ENCODE assay signal across 1 cellular context in genomic region chr22:19970479-19971275, GRCh38.
A peak's percentile ranks its signal among the peaks of the same experiment; 100 is the strongest.
TF ChIP-seq lines count a peak whose summit lies in the region.

No MANE protein-coding gene starts in this region.

TF ChIP-seq in K562, 482 proteins besides CTCF, POLR2A, EP300 and RAD21 (continued from another document and continues in another):
- TF ChIP-seq ETS1 (conservative IDR thresholded peaks at IDR 0.05; ENCODE audit: control insufficient read depth, low read depth, low read length) = no peak
- peak; percentile 36; the same call in 1 of the 2 replicates for TF ChIP-seq JUNB (CRISPR knock-in tag; conservative IDR thresholded peaks at IDR 0.05)
- no peak for TF ChIP-seq NFE2L1 (tag; IDR thresholded peaks at IDR 0.05; ENCODE audit: borderline replicate concordance, low read depth)
- no peak for TF ChIP-seq MECOM (CRISPR knock-in tag; IDR thresholded peaks at IDR 0.05)
- no peak for TF ChIP-seq NCOR1 (IDR thresholded peaks at IDR 0.05)
- no peak for TF ChIP-seq MED1 (CRISPR knock-in tag; IDR thresholded peaks at IDR 0.05; ENCODE audit: borderline replicate concordance)
- no peak for TF ChIP-seq TFAM (CRISPR knock-in tag; conservative IDR thresholded peaks at IDR 0.05)
- no peak; the same call in 1 of the 2 replicates for TF ChIP-seq NR2F6 (CRISPR knock-in tag; IDR thresholded peaks at IDR 0.05)
- TF ChIP-seq, protein P1, sequence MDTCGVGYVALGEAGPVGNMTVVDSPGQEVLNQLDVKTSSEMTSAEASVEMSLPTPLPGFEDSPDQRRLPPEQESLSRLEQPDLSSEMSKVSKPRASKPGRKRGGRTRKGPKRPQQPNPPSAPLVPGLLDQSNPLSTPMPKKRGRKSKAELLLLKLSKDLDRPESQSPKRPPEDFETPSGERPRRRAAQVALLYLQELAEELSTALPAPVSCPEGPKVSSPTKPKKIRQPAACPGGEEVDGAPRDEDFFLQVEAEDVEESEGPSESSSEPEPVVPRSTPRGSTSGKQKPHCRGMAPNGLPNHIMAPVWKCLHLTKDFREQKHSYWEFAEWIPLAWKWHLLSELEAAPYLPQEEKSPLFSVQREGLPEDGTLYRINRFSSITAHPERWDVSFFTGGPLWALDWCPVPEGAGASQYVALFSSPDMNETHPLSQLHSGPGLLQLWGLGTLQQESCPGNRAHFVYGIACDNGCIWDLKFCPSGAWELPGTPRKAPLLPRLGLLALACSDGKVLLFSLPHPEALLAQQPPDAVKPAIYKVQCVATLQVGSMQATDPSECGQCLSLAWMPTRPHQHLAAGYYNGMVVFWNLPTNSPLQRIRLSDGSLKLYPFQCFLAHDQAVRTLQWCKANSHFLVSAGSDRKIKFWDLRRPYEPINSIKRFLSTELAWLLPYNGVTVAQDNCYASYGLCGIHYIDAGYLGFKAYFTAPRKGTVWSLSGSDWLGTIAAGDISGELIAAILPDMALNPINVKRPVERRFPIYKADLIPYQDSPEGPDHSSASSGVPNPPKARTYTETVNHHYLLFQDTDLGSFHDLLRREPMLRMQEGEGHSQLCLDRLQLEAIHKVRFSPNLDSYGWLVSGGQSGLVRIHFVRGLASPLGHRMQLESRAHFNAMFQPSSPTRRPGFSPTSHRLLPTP (IDR thresholded peaks at IDR 0.05; ENCODE audit: borderline replicate concordance, extremely low read depth, insufficient read length) = no peak
- TF ChIP-seq SIN3B (IDR thresholded peaks at IDR 0.05; ENCODE audit: low read depth) = no peak
- TF ChIP-seq ZC3H8 (IDR thresholded peaks at IDR 0.05) = peak; percentile 87; the same call in 1 of the 2 replicates
- TF ChIP-seq EHMT2 (IDR thresholded peaks at IDR 0.05) = 0 out of 2 replicates have a peak, but pooled peaks have one; percentile 35
- no peak for TF ChIP-seq PATZ1 (CRISPR knock-in tag; IDR thresholded peaks at IDR 0.05; ENCODE audit: borderline replicate concordance)
- TF ChIP-seq ARID3A (IDR thresholded peaks at IDR 0.05; ENCODE audit: borderline replicate concordance, low read depth, low read length) = peak; percentile 5; the same call in 1 of the 2 replicates
- no peak; the same call in 1 of the 2 replicates for TF ChIP-seq E2F1 (CRISPR knock-in tag; IDR thresholded peaks at IDR 0.05)
- TF ChIP-seq, protein P2, sequence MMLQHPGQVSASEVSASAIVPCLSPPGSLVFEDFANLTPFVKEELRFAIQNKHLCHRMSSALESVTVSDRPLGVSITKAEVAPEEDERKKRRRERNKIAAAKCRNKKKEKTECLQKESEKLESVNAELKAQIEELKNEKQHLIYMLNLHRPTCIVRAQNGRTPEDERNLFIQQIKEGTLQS (IDR thresholded peaks at IDR 0.05) = no peak
- TF ChIP-seq, protein P2 (CRISPR knock-in tag; conservative IDR thresholded peaks at IDR 0.05) = peak; percentile 65; the same call in 1 of the 2 replicates
- TF ChIP-seq, protein P3, sequence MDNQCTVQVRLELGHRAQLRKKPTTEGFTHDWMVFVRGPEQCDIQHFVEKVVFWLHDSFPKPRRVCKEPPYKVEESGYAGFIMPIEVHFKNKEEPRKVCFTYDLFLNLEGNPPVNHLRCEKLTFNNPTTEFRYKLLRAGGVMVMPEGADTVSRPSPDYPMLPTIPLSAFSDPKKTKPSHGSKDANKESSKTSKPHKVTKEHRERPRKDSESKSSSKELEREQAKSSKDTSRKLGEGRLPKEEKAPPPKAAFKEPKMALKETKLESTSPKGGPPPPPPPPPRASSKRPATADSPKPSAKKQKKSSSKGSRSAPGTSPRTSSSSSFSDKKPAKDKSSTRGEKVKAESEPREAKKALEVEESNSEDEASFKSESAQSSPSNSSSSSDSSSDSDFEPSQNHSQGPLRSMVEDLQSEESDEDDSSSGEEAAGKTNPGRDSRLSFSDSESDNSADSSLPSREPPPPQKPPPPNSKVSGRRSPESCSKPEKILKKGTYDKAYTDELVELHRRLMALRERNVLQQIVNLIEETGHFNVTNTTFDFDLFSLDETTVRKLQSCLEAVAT (IDR thresholded peaks at IDR 0.05) = no peak
- no peak for TF ChIP-seq FOXA3 (CRISPR knock-in tag; conservative IDR thresholded peaks at IDR 0.05 in 1 of 2, IDR thresholded peaks at IDR 0.05 in 1 of 2)
- TF ChIP-seq, protein P4, sequence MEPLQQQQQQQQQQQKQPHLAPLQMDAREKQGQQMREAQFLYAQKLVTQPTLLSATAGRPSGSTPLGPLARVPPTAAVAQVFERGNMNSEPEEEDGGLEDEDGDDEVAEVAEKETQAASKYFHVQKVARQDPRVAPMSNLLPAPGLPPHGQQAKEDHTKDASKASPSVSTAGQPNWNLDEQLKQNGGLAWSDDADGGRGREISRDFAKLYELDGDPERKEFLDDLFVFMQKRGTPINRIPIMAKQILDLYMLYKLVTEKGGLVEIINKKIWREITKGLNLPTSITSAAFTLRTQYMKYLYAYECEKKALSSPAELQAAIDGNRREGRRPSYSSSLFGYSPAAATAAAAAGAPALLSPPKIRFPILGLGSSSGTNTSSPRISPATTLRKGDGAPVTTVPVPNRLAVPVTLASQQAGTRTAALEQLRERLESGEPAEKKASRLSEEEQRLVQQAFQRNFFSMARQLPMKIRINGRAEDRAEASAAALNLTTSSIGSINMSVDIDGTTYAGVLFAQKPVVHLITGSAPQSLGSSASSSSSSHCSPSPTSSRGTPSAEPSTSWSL (CRISPR knock-in tag; IDR thresholded peaks at IDR 0.05; ENCODE audit: borderline replicate concordance) = peak; percentile 95; the same call in 1 of the 2 replicates
- TF ChIP-seq TAF9B (IDR thresholded peaks at IDR 0.05; ENCODE audit: partially characterized antibody) = no peak
- TF ChIP-seq, protein P5, sequence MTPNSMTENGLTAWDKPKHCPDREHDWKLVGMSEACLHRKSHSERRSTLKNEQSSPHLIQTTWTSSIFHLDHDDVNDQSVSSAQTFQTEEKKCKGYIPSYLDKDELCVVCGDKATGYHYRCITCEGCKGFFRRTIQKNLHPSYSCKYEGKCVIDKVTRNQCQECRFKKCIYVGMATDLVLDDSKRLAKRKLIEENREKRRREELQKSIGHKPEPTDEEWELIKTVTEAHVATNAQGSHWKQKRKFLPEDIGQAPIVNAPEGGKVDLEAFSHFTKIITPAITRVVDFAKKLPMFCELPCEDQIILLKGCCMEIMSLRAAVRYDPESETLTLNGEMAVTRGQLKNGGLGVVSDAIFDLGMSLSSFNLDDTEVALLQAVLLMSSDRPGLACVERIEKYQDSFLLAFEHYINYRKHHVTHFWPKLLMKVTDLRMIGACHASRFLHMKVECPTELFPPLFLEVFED (CRISPR knock-in tag; conservative IDR thresholded peaks at IDR 0.05) = peak; percentile 85
- TF ChIP-seq PML (IDR thresholded peaks at IDR 0.05; ENCODE audit: low read length) = peak; percentile 34; the same call in 1 of the 2 replicates
- TF ChIP-seq ZNF23 (CRISPR knock-in tag; IDR thresholded peaks at IDR 0.05) = peak; percentile 36; the same call in 1 of the 2 replicates
- TF ChIP-seq GATAD2A (IDR thresholded peaks at IDR 0.05) = 0 out of 2 replicates have a peak, but pooled peaks have one; percentile 18
- TF ChIP-seq ZNF699 (CRISPR knock-in tag; IDR thresholded peaks at IDR 0.05; ENCODE audit: insufficient replicate concordance) = no peak
- TF ChIP-seq HDAC6 (IDR thresholded peaks at IDR 0.05; ENCODE audit: low read depth, low read length) = peak; percentile 89; the same call in 1 of the 2 replicates
- TF ChIP-seq ZNF57 (CRISPR knock-in tag; IDR thresholded peaks at IDR 0.05) = peak; percentile 50; the same call in 1 of the 2 replicates
- peak; percentile 71 for TF ChIP-seq CHD4 (IDR thresholded peaks at IDR 0.05; ENCODE audit: insufficient read depth, insufficient replicate concordance, low read depth, low read length, poor library complexity, severe bottlenecking)
- 0 out of 2 replicates have a peak, but pooled peaks have one; percentile 44 for TF ChIP-seq SMAD3 (CRISPR knock-in tag; conservative IDR thresholded peaks at IDR 0.05)
- peak in 1 of 2 experiments; percentile 96; a peak in 2 of 4 replicates for TF ChIP-seq MLX (CRISPR knock-in tag; conservative IDR thresholded peaks at IDR 0.05)
- TF ChIP-seq, protein P6, sequence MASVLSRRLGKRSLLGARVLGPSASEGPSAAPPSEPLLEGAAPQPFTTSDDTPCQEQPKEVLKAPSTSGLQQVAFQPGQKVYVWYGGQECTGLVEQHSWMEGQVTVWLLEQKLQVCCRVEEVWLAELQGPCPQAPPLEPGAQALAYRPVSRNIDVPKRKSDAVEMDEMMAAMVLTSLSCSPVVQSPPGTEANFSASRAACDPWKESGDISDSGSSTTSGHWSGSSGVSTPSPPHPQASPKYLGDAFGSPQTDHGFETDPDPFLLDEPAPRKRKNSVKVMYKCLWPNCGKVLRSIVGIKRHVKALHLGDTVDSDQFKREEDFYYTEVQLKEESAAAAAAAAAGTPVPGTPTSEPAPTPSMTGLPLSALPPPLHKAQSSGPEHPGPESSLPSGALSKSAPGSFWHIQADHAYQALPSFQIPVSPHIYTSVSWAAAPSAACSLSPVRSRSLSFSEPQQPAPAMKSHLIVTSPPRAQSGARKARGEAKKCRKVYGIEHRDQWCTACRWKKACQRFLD (CRISPR knock-in tag; IDR thresholded peaks at IDR 0.05) = no peak
- TF ChIP-seq PRMT5 (CRISPR knock-in tag; IDR thresholded peaks at IDR 0.05) = no peak
- no peak for TF ChIP-seq GABPA (tag; conservative IDR thresholded peaks at IDR 0.05; ENCODE audit: low read depth)
- TF ChIP-seq FIP1L1 (IDR thresholded peaks at IDR 0.05; ENCODE audit: low read depth, low read length, poor library complexity, severe bottlenecking) = no peak
- TF ChIP-seq, protein P7, sequence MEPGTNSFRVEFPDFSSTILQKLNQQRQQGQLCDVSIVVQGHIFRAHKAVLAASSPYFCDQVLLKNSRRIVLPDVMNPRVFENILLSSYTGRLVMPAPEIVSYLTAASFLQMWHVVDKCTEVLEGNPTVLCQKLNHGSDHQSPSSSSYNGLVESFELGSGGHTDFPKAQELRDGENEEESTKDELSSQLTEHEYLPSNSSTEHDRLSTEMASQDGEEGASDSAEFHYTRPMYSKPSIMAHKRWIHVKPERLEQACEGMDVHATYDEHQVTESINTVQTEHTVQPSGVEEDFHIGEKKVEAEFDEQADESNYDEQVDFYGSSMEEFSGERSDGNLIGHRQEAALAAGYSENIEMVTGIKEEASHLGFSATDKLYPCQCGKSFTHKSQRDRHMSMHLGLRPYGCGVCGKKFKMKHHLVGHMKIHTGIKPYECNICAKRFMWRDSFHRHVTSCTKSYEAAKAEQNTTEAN (CRISPR knock-in tag; IDR thresholded peaks at IDR 0.05) = no peak
- TF ChIP-seq NFIC (IDR thresholded peaks at IDR 0.05) = peak; percentile 53
- no peak for TF ChIP-seq ATF1 (CRISPR knock-in tag; IDR thresholded peaks at IDR 0.05)
- TF ChIP-seq ATF1 (tag; IDR thresholded peaks at IDR 0.05) = peak; percentile 52; the same call in 1 of the 2 replicates
- no peak for TF ChIP-seq SNIP1 (IDR thresholded peaks at IDR 0.05; ENCODE audit: low read depth)
- no peak for TF ChIP-seq CBFA2T3 (IDR thresholded peaks at IDR 0.05)
- TF ChIP-seq ATF7 (IDR thresholded peaks at IDR 0.05) = peak; percentile 35; the same call in 1 of the 2 replicates
- no peak for TF ChIP-seq NUFIP1 (IDR thresholded peaks at IDR 0.05; ENCODE audit: partially characterized antibody)
- TF ChIP-seq TARDBP (IDR thresholded peaks at IDR 0.05) = peak; percentile 50
- TF ChIP-seq YBX1 (IDR thresholded peaks at IDR 0.05) = no peak
- TF ChIP-seq TEAD1 (CRISPR knock-in tag; IDR thresholded peaks at IDR 0.05) = peak in 1 of 2 experiments; percentile 75; a peak in 2 of 4 replicates
